In genomic region chr3:21185816-21186314, GRCh38 we compare ENCODE assay signal across 26 cellular contexts.
"Had no signal": no experiment of that assay in that cellular context is flagged by ENCODE, and none has a peak within 500 bp of the region (broad histone marks: within the 10 kb centered on the region; RNA-seq: fewer than 3 reads in every experiment).

No MANE protein-coding gene starts in this region.

- H3K27ac Mint-ChIP-seq: activated CD4-positive, alpha-beta memory T cell treated with anti-CD3 and anti-CD28 coated beads, Interleukin-2, amount 10 ng/mL, durations not matched to agents 7 days and 5 days; activated CD4-positive, alpha-beta T cell treated with anti-CD3 and anti-CD28 coated beads, Interleukin-2, amount 10 ng/mL, durations not matched to agents 7 days and 5 days; activated naive CD8-positive, alpha-beta T cell; activated T-helper 17 cell treated with anti-CD3 and anti-CD28 coated beads, Interleukin-2, amount 50 U/mL, for 72 hours; effector memory CD8-positive, alpha-beta T cell had no signal

- DNase-seq: activated CD4-positive, alpha-beta memory T cell treated with anti-CD3 and anti-CD28 coated beads, Interleukin-2, amount 10 ng/mL, durations not matched to agents 7 days and 5 days; activated CD4-positive, alpha-beta T cell treated with anti-CD3 and anti-CD28 coated beads for 1 hour; activated CD4-positive, alpha-beta T cell treated with anti-CD3 and anti-CD28 coated beads for 4 hours; activated CD4-positive, alpha-beta T cell treated with anti-CD3 and anti-CD28 coated beads, Interleukin-2, amount 10 ng/mL, durations not matched to agents 7 days and 5 days; activated CD4-positive, alpha-beta T cell treated with anti-CD3 and anti-CD28 coated beads, Interleukin-2, amount 50 U/mL, for 4 hours; activated CD8-positive, alpha-beta memory T cell treated with anti-CD3 and anti-CD28 coated beads, Interleukin-2, amount 50 U/mL, for 48 hours; activated effector memory CD4-positive, alpha-beta T cell treated with Interleukin-2 at 50 U/mL for 16 hours; activated gamma-delta T cell treated with Interleukin-2 at 50 U/mL for 16 hours; activated naive CD4-positive, alpha-beta T cell treated with anti-CD3 and anti-CD28 coated beads, Interleukin-2, amount 50 U/mL, for 16 hours; activated naive CD4-positive, alpha-beta T cell treated with Interleukin-2 at 50 U/mL for 16 hours; activated T-cell treated with anti-CD3 and anti-CD28 coated beads for 4 hours; activated T-cell treated with anti-CD3 and anti-CD28 coated beads, Interleukin-2, amount 50 U/mL, for 4 hours; amygdala; aorta; body of pancreas; caudate nucleus; cortex of kidney; dermis blood vessel endothelial cell; effector CD4-positive, alpha-beta T cell; effector memory CD8-positive, alpha-beta T cell; esophagus squamous epithelium; foreskin melanocyte; heart right ventricle; T-helper 2 cell had no signal

- H3K36me3 ChIP-seq: esophagus squamous epithelium, heart right ventricle had no signal

- H3K36me3 Mint-ChIP-seq: activated naive CD8-positive, alpha-beta T cell had no signal

- H3K9me3 Mint-ChIP-seq: activated T-cell treated with anti-CD3 and anti-CD28 coated beads, Interleukin-2, amount 50 U/mL, for 4 hours had no signal

- H3K4me3 Mint-ChIP-seq: activated CD4-positive, alpha-beta memory T cell treated with anti-CD3 and anti-CD28 coated beads, Interleukin-2, amount 10 ng/mL, durations not matched to agents 7 days and 5 days; activated CD4-positive, alpha-beta T cell treated with anti-CD3 and anti-CD28 coated beads, Interleukin-2, amount 10 ng/mL, durations not matched to agents 7 days and 5 days; activated naive CD8-positive, alpha-beta T cell; activated T-cell treated with anti-CD3 and anti-CD28 coated beads, Interleukin-2, amount 50 U/mL, for 4 hours; activated T-helper 17 cell treated with anti-CD3 and anti-CD28 coated beads, Interleukin-2, amount 50 U/mL, for 72 hours; effector memory CD8-positive, alpha-beta T cell had no signal

- H3K27me3 Mint-ChIP-seq: activated CD4-positive, alpha-beta memory T cell treated with anti-CD3 and anti-CD28 coated beads, Interleukin-2, amount 10 ng/mL, durations not matched to agents 7 days and 5 days; activated CD4-positive, alpha-beta T cell treated with anti-CD3 and anti-CD28 coated beads, Interleukin-2, amount 10 ng/mL, durations not matched to agents 7 days and 5 days; activated naive CD8-positive, alpha-beta T cell; activated T-helper 17 cell treated with anti-CD3 and anti-CD28 coated beads, Interleukin-2, amount 50 U/mL, for 72 hours; effector memory CD8-positive, alpha-beta T cell had no signal

- H3K9me3 ChIP-seq: body of pancreas, esophagus squamous epithelium had no signal

- H3K27ac ChIP-seq: body of pancreas, esophagus squamous epithelium, heart right ventricle had no signal

- H3K4me3 ChIP-seq: body of pancreas, esophagus squamous epithelium, heart right ventricle had no signal

- ATAC-seq: activated T-cell treated with anti-CD3 and anti-CD28 coated beads, Interleukin-2, amount 50 U/mL, for 4 hours; activated T-helper 17 cell treated with anti-CD3 and anti-CD28 coated beads, Interleukin-2, amount 50 U/mL, for 72 hours; body of pancreas; effector memory CD8-positive, alpha-beta T cell; heart right ventricle had no signal

- H3K4me1 ChIP-seq: body of pancreas, esophagus squamous epithelium, heart right ventricle had no signal

- H3K27me3 ChIP-seq: body of pancreas, esophagus squamous epithelium, heart right ventricle had no signal

- H3K4me1 Mint-ChIP-seq: activated CD4-positive, alpha-beta memory T cell treated with anti-CD3 and anti-CD28 coated beads, Interleukin-2, amount 10 ng/mL, durations not matched to agents 7 days and 5 days; activated CD4-positive, alpha-beta T cell treated with anti-CD3 and anti-CD28 coated beads, Interleukin-2, amount 10 ng/mL, durations not matched to agents 7 days and 5 days; activated T-helper 17 cell treated with anti-CD3 and anti-CD28 coated beads, Interleukin-2, amount 50 U/mL, for 72 hours had no signal
